ENCODE assay signal across 16 cellular contexts in genomic region chr4:182091128-182091527, GRCh38.
DNase-seq lines count a peak whose midpoint lies in the region; ATAC-seq, FAIRE-seq and TF ChIP-seq lines count a peak whose summit lies in the region.
"Had no signal": no experiment of that assay in that cellular context is flagged by ENCODE, and none has a peak within 500 bp of the region (broad histone marks: within the 10 kb centered on the region; RNA-seq: fewer than 3 reads in every experiment).

No MANE protein-coding gene starts in this region.

- no peak overlapping the region for H3K9ac ChIP-seq in liver (ENCODE audit: low read depth in 1 of 2, low read length in 2 of 2)
- no peak overlapping the region for H3K9ac ChIP-seq in HepG2 (ENCODE audit: insufficient read depth, low read depth, low read length)
- no peak overlapping the region for H3K9ac ChIP-seq in endodermal cell (ENCODE audit: extremely low read depth, low read length, poor library complexity, severe bottlenecking)
- H3K9ac ChIP-seq in mesendoderm (ENCODE audit: low read length): no peak overlapping the region
- H3K9ac ChIP-seq: BLaER1 treated with 17β-estradiol and CSF1 and Interleukin-3, amounts not matched to agents 10 nM and 100 nM had no signal

- TF ChIP-seq EP300 in HepG2 (IDR thresholded peaks at IDR 0.05; ENCODE audit: low read depth in 2 of 2, low read length in 2 of 2) (no peak), HepG2 (CRISPR knock-in tag; IDR thresholded peaks at IDR 0.05; ENCODE audit: borderline replicate concordance) (no peak)

- no peak overlapping the region for H2BK120ac ChIP-seq in mesendoderm (ENCODE audit: low read depth, low read length)

- H3K79me1 ChIP-seq in mesendoderm (ENCODE audit: low read length): no peaks in the 10 kb centered on the region

- BruUV-seq in HepG2 (replicated peaks; lab: Mats Ljungman, UMichigan): no TSS peak

- H3K56ac ChIP-seq in mesendoderm (ENCODE audit: low read length): no peak overlapping the region

- in situ Hi-C loops in HepG2 (cut with HindIII; ENCODE audit: extremely low pct_ligation_motif_present, low pct_unique_long_range_greater_than_20kb): no loop called here

- H2AFZ ChIP-seq in HepG2 (ENCODE audit: low read length): no peak overlapping the region

- H3K4me2 ChIP-seq in HepG2 (ENCODE audit: low read depth, low read length) (no peak overlapping the region), mesendoderm (ENCODE audit: low read length) (no peak overlapping the region)
- H3K4me2 ChIP-seq: BLaER1 treated with 17β-estradiol and CSF1 and Interleukin-3, amounts not matched to agents 10 nM and 100 nM had no signal

- H3K27ac ChIP-seq in liver (ENCODE audit: low read depth in 1 of 2, low read length in 2 of 2) (no peak overlapping the region), HepG2 (ENCODE audit: extremely low read length, insufficient read depth, low read length) (no peak overlapping the region), endodermal cell (ENCODE audit: low read depth, low read length) (no peak overlapping the region), mesendoderm (ENCODE audit: low read depth, low read length) (peak overlapping the region; percentile 60), prostate gland (no peak overlapping the region)
- H3K27ac ChIP-seq: BLaER1 treated with 17β-estradiol and CSF1 and Interleukin-3, amounts not matched to agents 10 nM and 100 nM had no signal

- no peaks in the 10 kb centered on the region for H3K79me2 ChIP-seq in HepG2 (ENCODE audit: insufficient read depth, low read length)
- no peaks in the 10 kb centered on the region for H3K79me2 ChIP-seq in mesendoderm (ENCODE audit: control insufficient read depth, insufficient read depth, low read length)

- no peak for FAIRE-seq in HepG2 (lab: Jason Lieb, UNC)

- peak overlapping the region; percentile 33 for H3K27ac Mint-ChIP-seq in endodermal cell
- H3K27ac Mint-ChIP-seq: B cell; CD8-positive, alpha-beta T cell had no signal

- no peaks in the 10 kb centered on the region for H3K27me3 ChIP-seq in liver (ENCODE audit: control insufficient read depth in 4 of 4, insufficient read depth in 4 of 4, low read length in 3 of 4)
- no peaks in the 10 kb centered on the region for H3K27me3 ChIP-seq in HepG2 (ENCODE audit: control insufficient read depth in 1 of 2, insufficient read depth in 2 of 2, low read length in 2 of 2)
- H3K27me3 ChIP-seq in endodermal cell (ENCODE audit: control insufficient read depth, insufficient read depth, low read length, poor library complexity, severe bottlenecking): no peaks in the 10 kb centered on the region
- no peaks in the 10 kb centered on the region for H3K27me3 ChIP-seq in mesendoderm (ENCODE audit: insufficient read depth, low read length, poor library complexity)
- H3K27me3 ChIP-seq in prostate gland (replicated peaks; ENCODE audit: insufficient read depth): no peaks in the 10 kb centered on the region
- H3K27me3 ChIP-seq: BLaER1 treated with 17β-estradiol and CSF1 and Interleukin-3, amounts not matched to agents 10 nM and 100 nM had no signal

- intact Hi-C loops in HepG2 (cut with micrococcal nuclease; ENCODE audit: unreplicated experiment): loop anchor here (10.0 kb wide), 1 partner anchor 326 kb away; no protein-coding TSS in a partner anchor
- intact Hi-C loops in prostate gland (cut with DNase I): no loop called here

- no peaks in the 10 kb centered on the region for H4K20me1 ChIP-seq in HepG2 (ENCODE audit: insufficient read depth, low read length)
- H4K20me1 ChIP-seq: BLaER1 treated with 17β-estradiol and CSF1 and Interleukin-3, amounts not matched to agents 10 nM and 100 nM had no signal

- H3K18ac ChIP-seq in mesendoderm (ENCODE audit: low read length): no peak overlapping the region

- POLR2A ChIA-PET in HepG2 (lab: Yijun Ruan, JAX): no interaction called here

- H4K5ac ChIP-seq in mesendoderm (ENCODE audit: low read length): no peak overlapping the region

- no peaks in the 10 kb centered on the region for H3K9me3 Mint-ChIP-seq in endodermal cell

- no peaks in the 10 kb centered on the region for H3K27me3 Mint-ChIP-seq in endodermal cell (ENCODE audit: insufficient read depth)
- H3K27me3 Mint-ChIP-seq: B cell had no signal

- ATAC-seq in HepG2: no peak
- ATAC-seq: CD8-positive, alpha-beta T cell had no signal

- TF ChIP-seq POLR2A in HepG2 (IDR thresholded peaks at IDR 0.05; ENCODE audit: insufficient read depth in 1 of 2, low read depth in 2 of 2, low read length in 2 of 2): no peak
- no peak for TF ChIP-seq POLR2A in prostate gland (IDR thresholded peaks at IDR 0.05)

- H3K4ac ChIP-seq in mesendoderm (ENCODE audit: low read depth, low read length): no peak overlapping the region

- H3K4me1 ChIP-seq in liver (ENCODE audit: control insufficient read depth in 4 of 4, insufficient read depth in 4 of 4, low read length in 3 of 4): peaks cover 0 to 7% (median 2%) of the 10 kb centered on the region in 4 donors
- H3K4me1 ChIP-seq in HepG2 (ENCODE audit: insufficient read depth, low read length): no peaks in the 10 kb centered on the region
- H3K4me1 ChIP-seq in endodermal cell (ENCODE audit: control insufficient read depth, insufficient read depth, low read length): peaks cover 11% of the 10 kb centered on the region
- H3K4me1 ChIP-seq in mesendoderm (ENCODE audit: control insufficient read depth, low read depth, low read length): peaks cover 4% of the 10 kb centered on the region
- H3K4me1 ChIP-seq in prostate gland (replicated peaks): no peaks in the 10 kb centered on the region
- H3K4me1 ChIP-seq: BLaER1 treated with 17β-estradiol and CSF1 and Interleukin-3, amounts not matched to agents 10 nM and 100 nM had no signal

- no peak overlapping the region for H4K8ac ChIP-seq in mesendoderm (ENCODE audit: low read depth, low read length)

- no peak overlapping the region for H2BK5ac ChIP-seq in mesendoderm (ENCODE audit: low read length)

- CTCF ChIA-PET in HepG2 (lab: Yijun Ruan, JAX; ENCODE audit: low intra/inter-chr PET ratio, low total read pairs): no interaction called here

- TF ChIP-seq CTCF in liver (IDR thresholded peaks at IDR 0.05; ENCODE audit: low read depth, low read length, missing input control) (no peak), HepG2 (CRISPR knock-in tag; IDR thresholded peaks at IDR 0.05) (no peak), endodermal cell (conservative IDR thresholded peaks at IDR 0.05) (no peak), prostate gland (IDR thresholded peaks at IDR 0.05) (no peak)

- 36% methylated on average over 5 of the region's 5 CpGs for WGBS in liver
- WGBS in HepG2 (ENCODE audit: low lambda C conversion rate): 21% methylated on average over 5 of the region's 5 CpGs
- 81 to 90% methylated on average over 3 to 5 of the region's 5 CpGs for WGBS in endodermal cell (ENCODE audit: insufficient coverage in 1 of 2, insufficient read length in 1 of 2), 2 experiments
- WGBS in mesendoderm (ENCODE audit: extremely low coverage, insufficient coverage, low lambda C conversion rate): no CpG with 5 or more reads among the region's 5 CpGs
- 58% methylated on average over 5 of the region's 5 CpGs for WGBS in prostate gland

- no peak for TF ChIP-seq RAD21 in liver (IDR thresholded peaks at IDR 0.05)
- no peak for TF ChIP-seq RAD21 in HepG2 (CRISPR knock-in tag; IDR thresholded peaks at IDR 0.05)

- H3K36me3 ChIP-seq in liver (ENCODE audit: control insufficient read depth in 4 of 4, insufficient read depth in 3 of 4, low read depth in 1 of 4, low read length in 3 of 4): no peaks in the 10 kb centered on the region
- H3K36me3 ChIP-seq in HepG2 (replicated peaks in 1 of 2; ENCODE audit: control insufficient read depth in 1 of 2, insufficient read depth in 2 of 2, low read length in 2 of 2): no peaks in the 10 kb centered on the region
- no peaks in the 10 kb centered on the region for H3K36me3 ChIP-seq in endodermal cell (ENCODE audit: control insufficient read depth, insufficient read depth, low read length)
- H3K36me3 ChIP-seq in mesendoderm (ENCODE audit: control insufficient read depth, insufficient read depth, low read length): no peaks in the 10 kb centered on the region
- H3K36me3 ChIP-seq in prostate gland: no peaks in the 10 kb centered on the region
- H3K36me3 ChIP-seq: BLaER1 treated with 17β-estradiol and CSF1 and Interleukin-3, amounts not matched to agents 10 nM and 100 nM; HAP-1 had no signal

- H3K4me3 ChIP-seq in liver (ENCODE audit: low read depth in 1 of 3, low read length in 3 of 3) (no peak overlapping the region), HepG2 (replicated peaks in 1 of 3; ENCODE audit: insufficient read depth in 1 of 3, low read depth in 2 of 3, low read length in 3 of 3) (no peak overlapping the region), endodermal cell (ENCODE audit: low read length) (no peak overlapping the region), mesendoderm (ENCODE audit: low read length) (no peak overlapping the region), prostate gland (no peak overlapping the region)
- H3K4me3 ChIP-seq: BLaER1 treated with 17β-estradiol and CSF1 and Interleukin-3, amounts not matched to agents 10 nM and 100 nM; HAP-1 had no signal

- H2AK5ac ChIP-seq in mesendoderm (ENCODE audit: low read length): peak overlapping the region; percentile 28

- no peaks in the 10 kb centered on the region for H3K36me3 Mint-ChIP-seq in endodermal cell (ENCODE audit: low read depth)
- H3K36me3 Mint-ChIP-seq: CD8-positive, alpha-beta T cell had no signal

- peaks cover 30% of the 10 kb centered on the region for H3K4me1 Mint-ChIP-seq in endodermal cell
- H3K4me1 Mint-ChIP-seq: B cell had no signal

- no peaks in the 10 kb centered on the region for H3K9me3 ChIP-seq in liver (ENCODE audit: control insufficient read depth in 4 of 4, low read length in 3 of 4)
- H3K9me3 ChIP-seq in HepG2 (ENCODE audit: low read length): no peaks in the 10 kb centered on the region
- H3K9me3 ChIP-seq in endodermal cell (ENCODE audit: control insufficient read depth, low read length): no peaks in the 10 kb centered on the region
- no peaks in the 10 kb centered on the region for H3K9me3 ChIP-seq in prostate gland
- H3K9me3 ChIP-seq: BLaER1 treated with 17β-estradiol and CSF1 and Interleukin-3, amounts not matched to agents 10 nM and 100 nM; HAP-1 had no signal

- no peak overlapping the region for H2BK15ac ChIP-seq in mesendoderm (replicated peaks; ENCODE audit: low read depth)

- DNase-seq in HepG2 (ENCODE audit: low spot score) (no peak), endodermal cell (no peak), mesendoderm (peak; percentile 69), prostate gland (ENCODE audit: low spot score) (peak; percentile 23), NCI-H1048 (lab: John Stamatoyannopoulos, UW) (no peak), NCI-H748 (lab: John Stamatoyannopoulos, UW; ENCODE audit: unreplicated experiment) (no peak)
- no peak for DNase-seq in activated effector memory CD4-positive, alpha-beta T cell treated with anti-CD3 and anti-CD28 coated beads, Interleukin-2, amount 50 U/mL, for 16 hours
- DNase-seq: 8988T; Calu3; CD8-positive, alpha-beta T cell; DMS79 treated with DMSO at 0.1 percent for 48 hours; GF-D8 had no signal

- no peak overlapping the region for H3K23ac ChIP-seq in mesendoderm (ENCODE audit: low read length)

- H3K4me3 Mint-ChIP-seq in endodermal cell: no peak overlapping the region
- H3K4me3 Mint-ChIP-seq: B cell; CD8-positive, alpha-beta T cell had no signal

Comparison
In these comparisons a context has a peak if more than half of its experiments do, and no peak if none do; other contexts are left out.
1. DNase-seq: peak in mesendoderm (single experiment) and prostate gland (single experiment); none in HepG2 (single experiment), endodermal cell (single experiment), activated effector memory CD4-positive, alpha-beta T cell treated with anti-CD3 and anti-CD28 coated beads, Interleukin-2, amount 50 U/mL, for 16 hours (single experiment), NCI-H1048 (single experiment) and NCI-H748 (single experiment).